Comparison of ENCODE assay signal across 13 cellular contexts in genomic region chr10:17649052-17649451, GRCh38. TPM values are rescaled to one million over a fixed set of nuclear protein-coding genes. Genes with fewer than 3 reads are reported as not detected.
DNase-seq lines count a peak whose midpoint lies in the region; ATAC-seq and TF ChIP-seq lines count a peak whose summit lies in the region.
"Had no signal": no experiment of that assay in that cellular context is flagged by ENCODE, and none has a peak within 500 bp of the region (broad histone marks: within the 10 kb centered on the region; RNA-seq: fewer than 3 reads in every experiment).

No MANE protein-coding gene starts in this region.

- peaks cover 63% of the 10 kb centered on the region for H3K36me3 Mint-ChIP-seq in stimulated activated naive CD8-positive, alpha-beta T cell treated with anti-CD3 and anti-CD28 coated beads, Interleukin-15, Interleukin-2, amounts not matched to agents 100 ng/mL and 50 ng/mL, for 24 hours (ENCODE audit: low read depth)
- peaks cover 96% of the 10 kb centered on the region for H3K36me3 Mint-ChIP-seq in activated T-helper 17 cell treated with anti-CD3 and anti-CD28 coated beads, Interleukin-2, amount 50 U/mL, for 72 hours (ENCODE audit: low read depth)
- peaks cover 29 to 36% (median 32%) of the 10 kb centered on the region in 3 donors for H3K36me3 Mint-ChIP-seq in naive thymus-derived CD8-positive, alpha-beta T cell
- peaks cover 15% of the 10 kb centered on the region for H3K36me3 Mint-ChIP-seq in Calu3 (ENCODE audit: insufficient read depth, unreplicated experiment)

- peaks cover 19% of the 10 kb centered on the region for H3K9me3 Mint-ChIP-seq in stimulated activated naive CD8-positive, alpha-beta T cell treated with anti-CD3 and anti-CD28 coated beads, Interleukin-15, Interleukin-2, amounts not matched to agents 100 ng/mL and 50 ng/mL, for 24 hours
- peaks cover 4% of the 10 kb centered on the region for H3K9me3 Mint-ChIP-seq in activated T-helper 17 cell treated with anti-CD3 and anti-CD28 coated beads, Interleukin-2, amount 50 U/mL, for 72 hours
- peaks cover 0 to 21% (median 7%) of the 10 kb centered on the region in 9 donors for H3K9me3 Mint-ChIP-seq in naive thymus-derived CD8-positive, alpha-beta T cell
- peaks cover 2% of the 10 kb centered on the region for H3K9me3 Mint-ChIP-seq in Calu3 (ENCODE audit: low read depth, unreplicated experiment)

- no peaks in the 10 kb centered on the region for H3K9me3 ChIP-seq in ascending aorta
- H3K9me3 ChIP-seq: gastroesophageal sphincter had no signal

- CTCF ChIA-PET in Calu3 (lab: Charles Lee), result no interaction called here

- POLR2A ChIA-PET in naive thymus-derived CD8-positive, alpha-beta T cell (lab: Charles Lee), result no interaction called here

- no peak for DNase-seq in stimulated activated naive CD8-positive, alpha-beta T cell treated with anti-CD3 and anti-CD28 coated beads, Interleukin-15, Interleukin-2, amounts not matched to agents 100 U/mL and 50 U/mL, for 24 hours
- DNase-seq in naive thymus-derived CD8-positive, alpha-beta T cell, result no peak
- DNase-seq in NCI-H345 treated with DMSO at 0.1 percent for 48 hours (lab: John Stamatoyannopoulos, UW; ENCODE audit: unreplicated experiment) (no peak), Calu3 (no peak), ascending aorta (ENCODE audit: low spot score in 2 of 2) (no peak)
- DNase-seq: cortex of kidney, NCI-H1436, retina had no signal

- TF ChIP-seq CTCF in Calu3 (IDR thresholded peaks at IDR 0.05; ENCODE audit: unreplicated experiment) (no peak), ascending aorta (IDR thresholded peaks at IDR 0.05) (no peak)

- H3K27me3 ChIP-seq in ascending aorta, result no peaks in the 10 kb centered on the region
- H3K27me3 ChIP-seq: gastroesophageal sphincter had no signal

- no peaks in the 10 kb centered on the region for H3K36me3 ChIP-seq in ascending aorta
- H3K36me3 ChIP-seq: gastroesophageal sphincter had no signal

- H3K4me1 ChIP-seq in ascending aorta, result peaks cover 6 to 47% of the 10 kb centered on the region in 2 donors

- H3K27ac Mint-ChIP-seq in stimulated activated naive CD8-positive, alpha-beta T cell treated with anti-CD3 and anti-CD28 coated beads, Interleukin-15, Interleukin-2, amounts not matched to agents 100 ng/mL and 50 ng/mL, for 24 hours, result peak overlapping the region; percentile 97
- peak overlapping the region; percentile 99 for H3K27ac Mint-ChIP-seq in activated T-helper 17 cell treated with anti-CD3 and anti-CD28 coated beads, Interleukin-2, amount 50 U/mL, for 72 hours
- peak overlapping the region; percentile 78 to 92 (median 86) for H3K27ac Mint-ChIP-seq in naive thymus-derived CD8-positive, alpha-beta T cell
- H3K27ac Mint-ChIP-seq in Calu3 (ENCODE audit: unreplicated experiment), result no peak overlapping the region

- intact Hi-C loops in Calu3 (cut with micrococcal nuclease; ENCODE audit: unreplicated experiment), result no loop called here
- intact Hi-C loops in ascending aorta (cut with DNase I), result no loop called here

- H3K4me3 ChIP-seq in ascending aorta, result no peak overlapping the region
- H3K4me3 ChIP-seq: gastroesophageal sphincter, HAP-1 had no signal

- H3K27me3 Mint-ChIP-seq in stimulated activated naive CD8-positive, alpha-beta T cell treated with anti-CD3 and anti-CD28 coated beads, Interleukin-15, Interleukin-2, amounts not matched to agents 100 ng/mL and 50 ng/mL, for 24 hours, result peaks cover 3% of the 10 kb centered on the region
- no peaks in the 10 kb centered on the region for H3K27me3 Mint-ChIP-seq in activated T-helper 17 cell treated with anti-CD3 and anti-CD28 coated beads, Interleukin-2, amount 50 U/mL, for 72 hours
- no peaks in the 10 kb centered on the region for H3K27me3 Mint-ChIP-seq in naive thymus-derived CD8-positive, alpha-beta T cell
- no peaks in the 10 kb centered on the region for H3K27me3 Mint-ChIP-seq in Calu3 (ENCODE audit: unreplicated experiment)

- H3K27ac ChIP-seq in ascending aorta, result peak overlapping the region in 1 of 2 donors; percentile 11
- H3K27ac ChIP-seq: gastroesophageal sphincter had no signal

- peak overlapping the region; percentile 76 for H3K4me3 Mint-ChIP-seq in stimulated activated naive CD8-positive, alpha-beta T cell treated with anti-CD3 and anti-CD28 coated beads, Interleukin-15, Interleukin-2, amounts not matched to agents 100 ng/mL and 50 ng/mL, for 24 hours
- H3K4me3 Mint-ChIP-seq in activated T-helper 17 cell treated with anti-CD3 and anti-CD28 coated beads, Interleukin-2, amount 50 U/mL, for 72 hours, result peak overlapping the region; percentile 99
- peak overlapping the region; percentile 70 to 89 (median 82) for H3K4me3 Mint-ChIP-seq in naive thymus-derived CD8-positive, alpha-beta T cell
- no peak overlapping the region for H3K4me3 Mint-ChIP-seq in Calu3 (ENCODE audit: low read depth, unreplicated experiment)

- no peak for ATAC-seq in stimulated activated naive CD8-positive, alpha-beta T cell treated with anti-CD3 and anti-CD28 coated beads, Interleukin-15, Interleukin-2, amounts not matched to agents 100 U/mL and 50 U/mL, for 24 hours
- ATAC-seq in activated T-helper 17 cell treated with anti-CD3 and anti-CD28 coated beads, Interleukin-2, amount 50 U/mL, for 72 hours (replicated peaks), result no peak
- ATAC-seq in naive thymus-derived CD8-positive, alpha-beta T cell, result no peak
- no peak for ATAC-seq in HG02623 (IDR thresholded peaks at IDR 0.05; ENCODE audit: unreplicated experiment)
- ATAC-seq: gastroesophageal sphincter had no signal

- H3K4me1 Mint-ChIP-seq in stimulated activated naive CD8-positive, alpha-beta T cell treated with anti-CD3 and anti-CD28 coated beads, Interleukin-15, Interleukin-2, amounts not matched to agents 100 ng/mL and 50 ng/mL, for 24 hours (ENCODE audit: low read depth), result peaks cover 88% of the 10 kb centered on the region
- H3K4me1 Mint-ChIP-seq in activated T-helper 17 cell treated with anti-CD3 and anti-CD28 coated beads, Interleukin-2, amount 50 U/mL, for 72 hours, result peaks cover 57% of the 10 kb centered on the region
- H3K4me1 Mint-ChIP-seq in naive thymus-derived CD8-positive, alpha-beta T cell, result peaks cover 39 to 77% (median 76%) of the 10 kb centered on the region in 4 donors
- H3K4me1 Mint-ChIP-seq in Calu3 (ENCODE audit: low read depth, unreplicated experiment), result no peaks in the 10 kb centered on the region

- BruUV-seq in Calu3 (replicated peaks; lab: Mats Ljungman, UMichigan), result no TSS peak

RNA-seq across cellular contexts. Expression of gene STAM, which starts 5.1 kb away (rescaled TPM):
- 10 to 100 TPM; 27.0 to 35.4 TPM for total RNA-seq in activated T-helper 17 cell treated with anti-CD3 and anti-CD28 coated beads, Interleukin-2, amount 50 U/mL, for 72 hours
- 10 to 100 TPM; 19.5 to 23.8 TPM for total RNA-seq in naive thymus-derived CD8-positive, alpha-beta T cell
- 1 to 10 TPM; 5.9 to 8.3 (median 7.4) TPM for polyA plus RNA-seq in naive thymus-derived CD8-positive, alpha-beta T cell
- 16.6 and 17.0 TPM in 2 replicates for total RNA-seq in Calu3 (2022)
- total RNA-seq in ascending aorta, result 1.5 TPM

RNA-seq across cellular contexts. Expression of gene HACD1, which starts 31.9 kb away (rescaled TPM):
- total RNA-seq in activated T-helper 17 cell treated with anti-CD3 and anti-CD28 coated beads, Interleukin-2, amount 50 U/mL, for 72 hours, result 1 to 10 TPM; 1.6 to 3.5 TPM
- total RNA-seq in naive thymus-derived CD8-positive, alpha-beta T cell, result 1 to 10 TPM in 1 of 2 experiments, under 1 TPM in 1; 0.63 to 1.4 TPM
- polyA plus RNA-seq in naive thymus-derived CD8-positive, alpha-beta T cell, result under 1 TPM; 0.17 to 0.53 (median 0.26) TPM
- total RNA-seq in Calu3 (2022) (13.2 and 17.3 TPM in 2 replicates), ascending aorta (41.6 TPM)
